In genomic region chr19:30365121-30365800, GRCh38 we compare ENCODE assay signal across 28 cellular contexts. TPM values are rescaled to one million over a fixed set of nuclear protein-coding genes. Genes with fewer than 3 reads are reported as not detected.
DNase-seq lines count a peak whose midpoint lies in the region; ATAC-seq and TF ChIP-seq lines count a peak whose summit lies in the region.
"Had no signal": no experiment of that assay in that cellular context is flagged by ENCODE, and none has a peak within 500 bp of the region (broad histone marks: within the 10 kb centered on the region; RNA-seq: fewer than 3 reads in every experiment).

No MANE protein-coding gene starts in this region.

- H3K9me3 Mint-ChIP-seq in GM23338, result no peaks in the 10 kb centered on the region

- peak overlapping the region; percentile 94 for H2AFZ ChIP-seq in GM23338

- ATAC-seq in GM23338, result peak; percentile 44
- no peak for ATAC-seq in HG03460 (IDR thresholded peaks at IDR 0.05; ENCODE audit: unreplicated experiment)

- no peaks in the 10 kb centered on the region for H3F3A ChIP-seq in GM23338 (replicated peaks; ENCODE audit: low read depth)

- H3K27ac ChIP-seq in GM23338 (ENCODE audit: low read depth), result no peak overlapping the region
- peak overlapping the region; percentile 50 for H3K27ac ChIP-seq in cingulate gyrus (ENCODE audit: low read depth, low read length)
- H3K27ac ChIP-seq in temporal lobe (ENCODE audit: low read depth, low read length), result peak overlapping the region; percentile 40
- H3K27ac ChIP-seq: BLaER1 treated with 17β-estradiol and CSF1 and Interleukin-3, amounts not matched to agents 10 nM and 100 nM; SJSA1 had no signal

- H3K4me2 ChIP-seq in GM23338, result peak overlapping the region; percentile 36; the same call in 1 of the 2 replicates
- H3K4me2 ChIP-seq: BLaER1 treated with 17β-estradiol and CSF1 and Interleukin-3, amounts not matched to agents 10 nM and 100 nM had no signal

- no peaks in the 10 kb centered on the region for H3K36me3 Mint-ChIP-seq in GM23338 (ENCODE audit: low read depth)
- H3K36me3 Mint-ChIP-seq: CD4-positive, alpha-beta memory T cell had no signal

- peaks cover 17% of the 10 kb centered on the region for H3K9me2 ChIP-seq in GM23338 (ENCODE audit: insufficient read depth)

- H3K36me3 ChIP-seq in GM23338 (ENCODE audit: insufficient read depth), result no peaks in the 10 kb centered on the region
- H3K36me3 ChIP-seq: BLaER1 treated with 17β-estradiol and CSF1 and Interleukin-3, amounts not matched to agents 10 nM and 100 nM; HAP-1; SJSA1 had no signal

- no peak overlapping the region for H3K4me3 ChIP-seq in GM23338
- H3K4me3 ChIP-seq: BLaER1 treated with 17β-estradiol and CSF1 and Interleukin-3, amounts not matched to agents 10 nM and 100 nM; HAP-1; SJSA1 had no signal

- DNase-seq in GM23338 (ENCODE audit: low spot score) (no peak), mesenteric fat pad (ENCODE audit: low spot score) (peak; percentile 37), midbrain (lab: John Stamatoyannopoulos, UW) (no peak), GOT3 (lab: John Stamatoyannopoulos, UW) (no peak)
- DNase-seq: AML-193; CD4-positive, alpha-beta memory T cell; COR-L47; DMS53; NCI-H1092 treated with DMSO at 0.1 percent for 48 hours; NCI-H146; NCI-H1930; NCI-H2107; NCI-H446 treated with DMSO at 0.1 percent for 48 hours; NCI-H526; NCI-H82; NK-92 treated with Interleukin-12 subunit alpha and Interleukin-12 subunit beta, amount 100 ng/mL, for 24 hours; Right ventricle myocardium superior; RPMI8226 had no signal

- H3K27me3 Mint-ChIP-seq in GM23338 (ENCODE audit: insufficient read depth, low read depth, poor library complexity), result peaks cover 15% of the 10 kb centered on the region

- no peak overlapping the region for H3K4me3 Mint-ChIP-seq in GM23338
- H3K4me3 Mint-ChIP-seq: CD4-positive, alpha-beta memory T cell had no signal

- no peaks in the 10 kb centered on the region for H3K79me2 ChIP-seq in GM23338 (replicated peaks; ENCODE audit: insufficient read depth)

- TF ChIP-seq CTCF in GM23338 (conservative IDR thresholded peaks at IDR 0.05; ENCODE audit: low read depth in 2 of 2), result no peak

- no peaks in the 10 kb centered on the region for H3K27me3 ChIP-seq in GM23338 (ENCODE audit: insufficient read depth)
- H3K27me3 ChIP-seq: SJSA1 had no signal

- no peak overlapping the region for H3K27ac Mint-ChIP-seq in GM23338
- H3K27ac Mint-ChIP-seq: CD4-positive, alpha-beta memory T cell had no signal

- peaks cover 29% of the 10 kb centered on the region for H3K4me1 Mint-ChIP-seq in GM23338

- peaks cover 21% of the 10 kb centered on the region for H3K4me1 ChIP-seq in GM23338 (ENCODE audit: insufficient read depth)
- H3K4me1 ChIP-seq: SJSA1 had no signal

- no peaks in the 10 kb centered on the region for H4K20me1 ChIP-seq in GM23338 (replicated peaks; ENCODE audit: insufficient read depth)
- H4K20me1 ChIP-seq: BLaER1 treated with 17β-estradiol and CSF1 and Interleukin-3, amounts not matched to agents 10 nM and 100 nM had no signal

TF ChIP-seq in GM23338, 12 proteins besides CTCF, POLR2A, EP300 and RAD21:
- TF ChIP-seq JUNB (IDR thresholded peaks at IDR 0.05; ENCODE audit: unreplicated experiment) (no peak), EZH2phosphoT487 (IDR thresholded peaks at IDR 0.05; ENCODE audit: unreplicated experiment) (no peak), ETS1 (IDR thresholded peaks at IDR 0.05) (no peak), NANOG (IDR thresholded peaks at IDR 0.05; ENCODE audit: borderline replicate concordance) (no peak), ZNF114 (CRISPR knock-in tag; IDR thresholded peaks at IDR 0.05) (no peak), STAT1 (IDR thresholded peaks at IDR 0.05; ENCODE audit: unreplicated experiment) (no peak), EZH2 (IDR thresholded peaks at IDR 0.05; ENCODE audit: low read depth, unreplicated experiment) (no peak), CREB1 (CRISPR knock-in tag; IDR thresholded peaks at IDR 0.05; ENCODE audit: low read depth) (no peak), ZNF331 (CRISPR knock-in tag; IDR thresholded peaks at IDR 0.05; ENCODE audit: low read depth) (no peak), POLR2AphosphoS5 (IDR thresholded peaks at IDR 0.05; ENCODE audit: low read depth) (no peak)

RNA-seq across cellular contexts. Expression of gene ZNF536, which starts 6.9 kb away (rescaled TPM):
- total RNA-seq in GM23338 (2014; rRNA removed; shearing (Covaris generic)), result 0.07 TPM in 1 of 2 replicates, not detected in the other
- 0.30 TPM in 1 of 2 replicates, not detected in the other for polyA plus RNA-seq in GM23338 (2016; fragmentation: Nextera tagmentation; extraction: Ambion mirVana)
- total RNA-seq in mesenteric fat pad (not detected), temporal lobe (18.2 TPM)
- total RNA-seq: G401, HT-29, M059J had no signal
- polyA plus RNA-seq: AG04450; CD4-positive, alpha-beta memory T cell had no signal

Comparison
In these comparisons a context has a peak if more than half of its experiments do, and no peak if none do; other contexts are left out.
1. RNA of gene ZNF536, which starts 6.9 kb away (total RNA-seq): 18.2 TPM in temporal lobe (single experiment); 0.07 TPM in GM23338 and not detected in mesenteric fat pad (single experiment); every median in the first group is over 10 times any median in the second.